ENCODE assay signal across 15 cellular contexts in the genomic region with DNA sequence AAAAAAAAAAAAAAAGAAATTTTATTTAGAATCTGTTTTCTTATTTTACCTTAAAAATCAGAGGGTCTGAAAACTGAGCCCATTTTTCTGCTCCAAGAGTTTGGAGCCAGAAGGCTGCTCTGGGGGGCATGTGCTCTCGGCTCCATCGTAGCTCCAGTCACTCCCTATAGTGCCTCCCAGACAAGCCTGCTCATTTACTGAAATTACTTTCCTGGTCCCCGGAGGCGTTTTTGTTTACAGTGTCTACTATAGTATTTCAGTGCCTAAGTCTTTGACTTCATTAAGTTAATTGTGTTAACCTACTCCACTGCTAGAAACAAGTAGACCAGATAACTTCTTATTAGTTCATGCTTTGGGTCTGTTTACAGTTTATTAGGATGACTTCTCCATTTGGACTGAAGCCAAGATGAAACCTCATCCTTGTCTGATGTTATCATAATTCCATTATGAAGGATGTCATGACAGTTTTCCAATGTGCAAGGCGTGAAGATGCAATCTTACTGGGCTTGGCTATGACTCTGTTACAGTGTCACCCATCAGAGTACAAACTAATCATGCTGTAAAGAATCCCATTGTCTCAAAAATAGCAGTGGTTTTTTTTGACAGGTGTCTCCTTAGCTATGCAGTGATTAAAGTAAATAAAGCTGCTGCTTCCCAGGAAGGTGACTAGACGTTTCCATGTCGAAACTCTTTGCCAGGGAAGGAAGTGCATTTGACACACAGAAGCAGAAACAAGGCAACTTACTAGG.
DNase-seq lines count a peak whose midpoint lies in the region; ATAC-seq and TF ChIP-seq lines count a peak whose summit lies in the region.
"Had no signal": no experiment of that assay in that cellular context is flagged by ENCODE, and none has a peak within 500 bp of the region (broad histone marks: within the 10 kb centered on the region; RNA-seq: fewer than 3 reads in every experiment).

No MANE protein-coding gene starts in this region.

- DNase-seq in D341Med (ENCODE audit: low spot score) (peak; percentile 59), NCI-H1436 (lab: John Stamatoyannopoulos, UW) (peak; percentile 53), NCI-H82 treated with DMSO at 0.1 percent for 48 hours (lab: John Stamatoyannopoulos, UW; ENCODE audit: unreplicated experiment) (peak; percentile 39), iris pigment epithelial cell (ENCODE audit: low read depth) (peak; percentile 7), GOT3 (lab: John Stamatoyannopoulos, UW) (no peak), Peyer's patch (no peak)
- no peak for DNase-seq in activated CD8-positive, alpha-beta T cell treated with anti-CD3 and anti-CD28 coated beads for 36 hours
- DNase-seq in natural killer cell treated with Interleukin-12 subunit alpha and Interleukin-12 subunit beta and Interleukin-15 and Interleukin-18, amount 100 ng/mL, for 72 hours (ENCODE audit: low spot score) = no peak
- DNase-seq: activated CD8-positive, alpha-beta memory T cell treated with anti-CD3 and anti-CD28 coated beads for 24 hours; cerebellar nuclear complex; Karpas-422; naive B cell; NCI-H226 had no signal

- H3K27ac Mint-ChIP-seq in activated CD8-positive, alpha-beta T cell treated with anti-CD3 and anti-CD28 coated beads for 36 hours = no peak overlapping the region
- no peak overlapping the region for H3K27ac Mint-ChIP-seq in natural killer cell treated with Interleukin-12 subunit alpha and Interleukin-12 subunit beta and Interleukin-15 and Interleukin-18, amount 100 ng/mL, for 72 hours
- H3K27ac Mint-ChIP-seq: activated T-helper 17 cell treated with anti-CD3 and anti-CD28 coated beads, Interleukin-2, amount 50 U/mL, for 72 hours had no signal

- TF ChIP-seq CTCF in activated CD8-positive, alpha-beta T cell treated with anti-CD3 and anti-CD28 coated beads for 36 hours (IDR thresholded peaks at IDR 0.05) = no peak
- TF ChIP-seq CTCF in Peyer's patch (IDR thresholded peaks at IDR 0.05) = no peak

- no peaks in the 10 kb centered on the region for H3K9me3 ChIP-seq in Peyer's patch

- CTCF ChIA-PET in activated CD8-positive, alpha-beta T cell treated with anti-CD3 and anti-CD28 coated beads for 36 hours (lab: Charles Lee) = no interaction called here

- TF ChIP-seq POLR2A in Peyer's patch (IDR thresholded peaks at IDR 0.05) = no peak

- no peak overlapping the region for H3K4me3 Mint-ChIP-seq in activated CD8-positive, alpha-beta T cell treated with anti-CD3 and anti-CD28 coated beads for 36 hours
- H3K4me3 Mint-ChIP-seq in natural killer cell treated with Interleukin-12 subunit alpha and Interleukin-12 subunit beta and Interleukin-15 and Interleukin-18, amount 100 ng/mL, for 72 hours = no peak overlapping the region
- H3K4me3 Mint-ChIP-seq: activated T-helper 17 cell treated with anti-CD3 and anti-CD28 coated beads, Interleukin-2, amount 50 U/mL, for 72 hours; naive B cell had no signal

- POLR2A ChIA-PET in activated CD8-positive, alpha-beta T cell treated with anti-CD3 and anti-CD28 coated beads for 36 hours (lab: Charles Lee) = no interaction called here

- no peaks in the 10 kb centered on the region for H3K36me3 ChIP-seq in Peyer's patch

- H3K9me3 Mint-ChIP-seq in activated CD8-positive, alpha-beta T cell treated with anti-CD3 and anti-CD28 coated beads for 36 hours = no peaks in the 10 kb centered on the region
- no peaks in the 10 kb centered on the region for H3K9me3 Mint-ChIP-seq in natural killer cell treated with Interleukin-12 subunit alpha and Interleukin-12 subunit beta and Interleukin-15 and Interleukin-18, amount 100 ng/mL, for 72 hours
- H3K9me3 Mint-ChIP-seq: activated T-helper 17 cell treated with anti-CD3 and anti-CD28 coated beads, Interleukin-2, amount 50 U/mL, for 72 hours had no signal

- no peak overlapping the region for H3K4me3 ChIP-seq in Peyer's patch

- intact Hi-C loops in activated CD8-positive, alpha-beta T cell treated with anti-CD3 and anti-CD28 coated beads for 36 hours (cut with micrococcal nuclease) = no loop called here

- no peaks in the 10 kb centered on the region for H3K36me3 Mint-ChIP-seq in activated CD8-positive, alpha-beta T cell treated with anti-CD3 and anti-CD28 coated beads for 36 hours (ENCODE audit: low read depth)
- no peaks in the 10 kb centered on the region for H3K36me3 Mint-ChIP-seq in natural killer cell treated with Interleukin-12 subunit alpha and Interleukin-12 subunit beta and Interleukin-15 and Interleukin-18, amount 100 ng/mL, for 72 hours
- H3K36me3 Mint-ChIP-seq: naive B cell had no signal

- ATAC-seq in activated CD8-positive, alpha-beta T cell treated with anti-CD3 and anti-CD28 coated beads for 36 hours = no peak
- no peak for ATAC-seq in natural killer cell treated with Interleukin-12 subunit alpha and Interleukin-12 subunit beta and Interleukin-15 and Interleukin-18, amount 100 ng/mL, for 72 hours
- ATAC-seq: activated T-helper 17 cell treated with anti-CD3 and anti-CD28 coated beads, Interleukin-2, amount 50 U/mL, for 72 hours; Panc1 had no signal

- H3K27me3 ChIP-seq in Peyer's patch = no peaks in the 10 kb centered on the region

- H3K4me1 ChIP-seq in Peyer's patch = no peaks in the 10 kb centered on the region

- H3K4me1 Mint-ChIP-seq in activated CD8-positive, alpha-beta T cell treated with anti-CD3 and anti-CD28 coated beads for 36 hours (ENCODE audit: low read depth) = no peaks in the 10 kb centered on the region
- no peaks in the 10 kb centered on the region for H3K4me1 Mint-ChIP-seq in natural killer cell treated with Interleukin-12 subunit alpha and Interleukin-12 subunit beta and Interleukin-15 and Interleukin-18, amount 100 ng/mL, for 72 hours (ENCODE audit: low read depth in 2 of 2)
- H3K4me1 Mint-ChIP-seq: activated T-helper 17 cell treated with anti-CD3 and anti-CD28 coated beads, Interleukin-2, amount 50 U/mL, for 72 hours; naive B cell had no signal

- peaks cover 2% of the 10 kb centered on the region for H3K27me3 Mint-ChIP-seq in activated CD8-positive, alpha-beta T cell treated with anti-CD3 and anti-CD28 coated beads for 36 hours
- peaks cover 7 to 18% of the 10 kb centered on the region in 2 donors for H3K27me3 Mint-ChIP-seq in natural killer cell treated with Interleukin-12 subunit alpha and Interleukin-12 subunit beta and Interleukin-15 and Interleukin-18, amount 100 ng/mL, for 72 hours
- H3K27me3 Mint-ChIP-seq: activated T-helper 17 cell treated with anti-CD3 and anti-CD28 coated beads, Interleukin-2, amount 50 U/mL, for 72 hours; naive B cell had no signal

- H3K27ac ChIP-seq in Peyer's patch = no peak overlapping the region

Comparison
In these comparisons a context has a peak if more than half of its experiments do, and no peak if none do; other contexts are left out.
1. DNase-seq: peak in D341Med (single experiment), NCI-H1436 (single experiment), NCI-H82 treated with DMSO at 0.1 percent for 48 hours (single experiment) and iris pigment epithelial cell (single experiment); none in activated CD8-positive, alpha-beta T cell treated with anti-CD3 and anti-CD28 coated beads for 36 hours (single experiment), GOT3 (single experiment), natural killer cell treated with Interleukin-12 subunit alpha and Interleukin-12 subunit beta and Interleukin-15 and Interleukin-18, amount 100 ng/mL, for 72 hours (single experiment) and Peyer's patch (0 of 3).